In the genomic region with DNA sequence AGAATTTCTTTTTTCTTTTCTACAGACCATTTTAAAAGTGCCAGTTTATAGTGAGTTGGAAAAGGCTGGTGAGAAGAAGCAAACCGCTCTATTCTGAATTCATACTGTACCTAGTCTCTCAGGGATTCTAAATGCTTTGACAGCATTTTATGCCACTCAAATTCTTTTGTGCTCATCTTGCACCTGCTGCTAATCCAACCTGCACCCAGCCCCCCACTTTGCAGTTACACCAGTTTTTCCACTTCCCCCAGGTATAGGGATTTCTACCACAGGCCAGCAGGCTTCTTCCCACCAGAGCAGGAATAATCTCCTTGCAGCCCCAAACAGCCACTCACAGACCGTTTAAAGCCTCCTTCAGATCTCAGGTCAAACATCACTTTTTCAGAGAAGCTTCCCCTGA, we compare ENCODE assay signal across 13 cellular contexts.
DNase-seq lines count a peak whose midpoint lies in the region; ATAC-seq, FAIRE-seq and TF ChIP-seq lines count a peak whose summit lies in the region.
"Had no signal": no experiment of that assay in that cellular context is flagged by ENCODE, and none has a peak within 500 bp of the region (broad histone marks: within the 10 kb centered on the region; RNA-seq: fewer than 3 reads in every experiment).

No MANE protein-coding gene starts in this region.

- peaks cover 29% of the 10 kb centered on the region for H4K20me1 ChIP-seq in astrocyte (ENCODE audit: insufficient read depth, low read length)
- peaks cover 66% of the 10 kb centered on the region for H4K20me1 ChIP-seq in neural progenitor cell (ENCODE audit: low read depth)

- H3K79me2 ChIP-seq in astrocyte (ENCODE audit: insufficient read depth, low read length): peaks cover 26% of the 10 kb centered on the region
- H3K79me2 ChIP-seq in neural progenitor cell (ENCODE audit: low read depth): peaks cover 96% of the 10 kb centered on the region

- no peaks in the 10 kb centered on the region for H3K27me3 ChIP-seq in astrocyte (ENCODE audit: insufficient read depth, low read length)
- H3K27me3 ChIP-seq in neural progenitor cell: no peaks in the 10 kb centered on the region

- H3K9me3 Mint-ChIP-seq in astrocyte (ENCODE audit: unreplicated experiment) (no peaks in the 10 kb centered on the region), neural progenitor cell (no peaks in the 10 kb centered on the region)

- H3K9ac ChIP-seq in astrocyte (ENCODE audit: low read length) (no peak overlapping the region), neural progenitor cell (no peak overlapping the region)

- H3K4me1 ChIP-seq in astrocyte (ENCODE audit: insufficient read depth, low read length) (peaks cover 28% of the 10 kb centered on the region), neural progenitor cell (peaks cover 36% of the 10 kb centered on the region)

- FAIRE-seq in astrocyte (lab: Jason Lieb, UNC): no peak
- FAIRE-seq: GM12878 had no signal

- no peaks in the 10 kb centered on the region for H3K9me3 ChIP-seq in astrocyte (ENCODE audit: insufficient read depth, low read depth, low read length)
- H3K9me3 ChIP-seq in neural progenitor cell (ENCODE audit: low read depth): no peaks in the 10 kb centered on the region

- TF ChIP-seq CTCF in astrocyte (IDR thresholded peaks at IDR 0.05; ENCODE audit: insufficient read depth, low read depth, low read length) (no peak), neural progenitor cell (IDR thresholded peaks at IDR 0.05) (no peak)

- no peak overlapping the region for H2AFZ ChIP-seq in astrocyte (ENCODE audit: low read depth, low read length)
- H2AFZ ChIP-seq in neural progenitor cell (replicated peaks): no peak overlapping the region

- ATAC-seq in HG02588 (IDR thresholded peaks at IDR 0.05; ENCODE audit: unreplicated experiment) (no peak), GM21723 (IDR thresholded peaks at IDR 0.05; ENCODE audit: unreplicated experiment) (no peak)
- ATAC-seq: GM12878 had no signal

- H3K27ac Mint-ChIP-seq in astrocyte (ENCODE audit: unreplicated experiment) (peak overlapping the region; percentile 59), neural progenitor cell (peak overlapping the region; percentile 98)

- H3K4me2 ChIP-seq in astrocyte (ENCODE audit: low read length) (no peak overlapping the region), neural progenitor cell (peak overlapping the region; percentile 84)

- DNase-seq in DMS79 treated with DMSO at 0.1 percent for 48 hours (lab: John Stamatoyannopoulos, UW) (peak; percentile 89), NCI-H2029 (lab: John Stamatoyannopoulos, UW) (peak; percentile 64), astrocyte (ENCODE audit: low read depth) (no peak), neural progenitor cell (ENCODE audit: low spot score) (no peak), SK-N-DZ (ENCODE audit: low spot score) (no peak), cerebellar cortex (ENCODE audit: low spot score) (no peak)
- DNase-seq: activated CD4-positive, CD25-positive, alpha-beta regulatory T cell treated with anti-CD3 and anti-CD28 coated beads, Interleukin-2, amount 50 U/mL, for 72 hours; caudate nucleus; kidney glomerular epithelial cell; NCI-H1436 treated with DMSO at 0.1 percent for 48 hours had no signal

- H3F3A ChIP-seq in neural progenitor cell (ENCODE audit: low read depth): peaks cover 40% of the 10 kb centered on the region

- H3K4me3 ChIP-seq in astrocyte (ENCODE audit: insufficient read depth, low read depth, low read length) (no peak overlapping the region), neural progenitor cell (no peak overlapping the region)
- H3K4me3 ChIP-seq: GM12878 had no signal

- H3K36me3 ChIP-seq in astrocyte (ENCODE audit: insufficient read depth, low read length): no peaks in the 10 kb centered on the region
- no peaks in the 10 kb centered on the region for H3K36me3 ChIP-seq in neural progenitor cell

- H3K4me1 Mint-ChIP-seq in astrocyte (ENCODE audit: low read depth, unreplicated experiment) (peaks cover 38% of the 10 kb centered on the region), neural progenitor cell (peaks cover 68% of the 10 kb centered on the region)

- peak overlapping the region; percentile 75 for H3K4me3 Mint-ChIP-seq in astrocyte (ENCODE audit: unreplicated experiment)
- peak overlapping the region; percentile 79 for H3K4me3 Mint-ChIP-seq in neural progenitor cell

- peaks cover 10% of the 10 kb centered on the region for H3K36me3 Mint-ChIP-seq in astrocyte (ENCODE audit: low read depth, unreplicated experiment)
- peaks cover 12% of the 10 kb centered on the region for H3K36me3 Mint-ChIP-seq in neural progenitor cell

- no peak overlapping the region for H3K27ac ChIP-seq in astrocyte (ENCODE audit: low read depth, low read length)
- H3K27ac ChIP-seq in neural progenitor cell: peak overlapping the region; percentile 31

- H3K27me3 Mint-ChIP-seq in astrocyte (ENCODE audit: low read depth, unreplicated experiment) (no peaks in the 10 kb centered on the region), neural progenitor cell (ENCODE audit: insufficient read depth, low read depth) (no peaks in the 10 kb centered on the region)

Comparison
In these comparisons a context has a peak if more than half of its experiments do, and no peak if none do; other contexts are left out.
1. DNase-seq: peak in DMS79 treated with DMSO at 0.1 percent for 48 hours (single experiment) and NCI-H2029 (single experiment); none in astrocyte (single experiment), neural progenitor cell (single experiment), SK-N-DZ (single experiment) and cerebellar cortex (single experiment).